Comparison of ENCODE assay signal across 8 cellular contexts in genomic region chr14:35331605-35332516, GRCh38. TPM values are rescaled to one million over a fixed set of nuclear protein-coding genes. Genes with fewer than 3 reads are reported as not detected.
A peak's percentile ranks its signal among the peaks of the same experiment; 100 is the strongest.
DNase-seq lines count a peak whose midpoint lies in the region; ATAC-seq and TF ChIP-seq lines count a peak whose summit lies in the region.

No MANE protein-coding gene starts in this region.

- DNase-seq in AG10803 (ENCODE audit: low read depth) = peak; percentile 7
- peak; percentile 66 for DNase-seq in M059J (ENCODE audit: low read depth)
- DNase-seq in cardiac fibroblast (ENCODE audit: low read depth in 2 of 2) = peak; percentile 40 to 45
- DNase-seq in natural killer cell treated with Interleukin-12 subunit alpha and Interleukin-12 subunit beta and Interleukin-15 and Interleukin-18, amount 100 ng/mL, for 72 hours (ENCODE audit: low spot score) = no peak
- no peak for DNase-seq in activated gamma-delta T cell treated with Interleukin-2 at 50 U/mL for 16 hours

- peaks cover 35 to 38% of the 10 kb centered on the region in 2 donors for H3K4me1 Mint-ChIP-seq in natural killer cell treated with Interleukin-12 subunit alpha and Interleukin-12 subunit beta and Interleukin-15 and Interleukin-18, amount 100 ng/mL, for 72 hours (ENCODE audit: low read depth in 2 of 2)

- no peaks in the 10 kb centered on the region for H3K27me3 ChIP-seq in gastroesophageal sphincter

- no peaks in the 10 kb centered on the region for H3K36me3 Mint-ChIP-seq in natural killer cell treated with Interleukin-12 subunit alpha and Interleukin-12 subunit beta and Interleukin-15 and Interleukin-18, amount 100 ng/mL, for 72 hours

- no peaks in the 10 kb centered on the region for H3K27me3 Mint-ChIP-seq in natural killer cell treated with Interleukin-12 subunit alpha and Interleukin-12 subunit beta and Interleukin-15 and Interleukin-18, amount 100 ng/mL, for 72 hours

- peaks cover 7 to 41% (median 23%) of the 10 kb centered on the region in 3 donors for H3K4me1 ChIP-seq in gastroesophageal sphincter

- TF ChIP-seq EP300 in gastroesophageal sphincter (IDR thresholded peaks at IDR 0.05) = no peak

- peak overlapping the region; percentile 60 for H3K4me3 Mint-ChIP-seq in natural killer cell treated with Interleukin-12 subunit alpha and Interleukin-12 subunit beta and Interleukin-15 and Interleukin-18, amount 100 ng/mL, for 72 hours

- peak overlapping the region in 2 of 4 donors; percentile 49 to 99 for H3K27ac ChIP-seq in gastroesophageal sphincter

- 85 to 93% methylated on average over 3 to 13 of the region's 21 CpGs for WGBS in gastroesophageal sphincter (ENCODE audit: low coverage in 1 of 2), 2 donors

- no peak for TF ChIP-seq POLR2A in gastroesophageal sphincter (IDR thresholded peaks at IDR 0.05)

- ATAC-seq in GM19351 (IDR thresholded peaks at IDR 0.05; ENCODE audit: unreplicated experiment) (peak; percentile 55), gastroesophageal sphincter (no peak), HG03025 (IDR thresholded peaks at IDR 0.05; ENCODE audit: low FRiP score, unreplicated experiment) (no peak)
- no peak for ATAC-seq in natural killer cell treated with Interleukin-12 subunit alpha and Interleukin-12 subunit beta and Interleukin-15 and Interleukin-18, amount 100 ng/mL, for 72 hours

- no peaks in the 10 kb centered on the region for H3K9me3 Mint-ChIP-seq in natural killer cell treated with Interleukin-12 subunit alpha and Interleukin-12 subunit beta and Interleukin-15 and Interleukin-18, amount 100 ng/mL, for 72 hours

- H3K27ac Mint-ChIP-seq in natural killer cell treated with Interleukin-12 subunit alpha and Interleukin-12 subunit beta and Interleukin-15 and Interleukin-18, amount 100 ng/mL, for 72 hours = peak overlapping the region; percentile 90 to 96

- H3K36me3 ChIP-seq in gastroesophageal sphincter = no peaks in the 10 kb centered on the region

- no peak overlapping the region for H3K4me3 ChIP-seq in AG10803 (ENCODE audit: low read length)
- no peak overlapping the region for H3K4me3 ChIP-seq in cardiac fibroblast (replicated peaks in 1 of 2; ENCODE audit: low read depth in 2 of 2, low read length in 2 of 2)
- H3K4me3 ChIP-seq in gastroesophageal sphincter = no peak overlapping the region

- H3K9me3 ChIP-seq in gastroesophageal sphincter = no peaks in the 10 kb centered on the region

- TF ChIP-seq CTCF in AG10803 (conservative IDR thresholded peaks at IDR 0.05; ENCODE audit: low read length) = no peak
- no peak for TF ChIP-seq CTCF in cardiac fibroblast (IDR thresholded peaks at IDR 0.05; ENCODE audit: low read depth, low read length)
- no peak for TF ChIP-seq CTCF in gastroesophageal sphincter (IDR thresholded peaks at IDR 0.05)

RNA-seq across cellular contexts. Expression of gene PSMA6, which starts 39.7 kb away (rescaled TPM):
- total RNA-seq in M059J (2014; rRNA removed; shearing (Covaris generic)) = 378 and 505 TPM in 2 replicates
- total RNA-seq in natural killer cell treated with Interleukin-12 subunit alpha and Interleukin-12 subunit beta and Interleukin-15 and Interleukin-18, amount 100 ng/mL, for 72 hours = 100 to 1,000 TPM; 464 to 704 TPM
- total RNA-seq in gastroesophageal sphincter = 100 to 1,000 TPM in 3 of 4 donors, 10 to 100 TPM in 1; 97.4 to 157 (median 133) TPM

Comparison
In these comparisons a context has a peak if more than half of its experiments do, and no peak if none do; other contexts are left out.
1. DNase-seq: peak in AG10803 (single experiment), M059J (single experiment) and cardiac fibroblast (2 of 2); none in natural killer cell treated with Interleukin-12 subunit alpha and Interleukin-12 subunit beta and Interleukin-15 and Interleukin-18, amount 100 ng/mL, for 72 hours (single experiment) and activated gamma-delta T cell treated with Interleukin-2 at 50 U/mL for 16 hours (single experiment).